ENCODE assay signal across 9 cellular contexts in the genomic region with DNA sequence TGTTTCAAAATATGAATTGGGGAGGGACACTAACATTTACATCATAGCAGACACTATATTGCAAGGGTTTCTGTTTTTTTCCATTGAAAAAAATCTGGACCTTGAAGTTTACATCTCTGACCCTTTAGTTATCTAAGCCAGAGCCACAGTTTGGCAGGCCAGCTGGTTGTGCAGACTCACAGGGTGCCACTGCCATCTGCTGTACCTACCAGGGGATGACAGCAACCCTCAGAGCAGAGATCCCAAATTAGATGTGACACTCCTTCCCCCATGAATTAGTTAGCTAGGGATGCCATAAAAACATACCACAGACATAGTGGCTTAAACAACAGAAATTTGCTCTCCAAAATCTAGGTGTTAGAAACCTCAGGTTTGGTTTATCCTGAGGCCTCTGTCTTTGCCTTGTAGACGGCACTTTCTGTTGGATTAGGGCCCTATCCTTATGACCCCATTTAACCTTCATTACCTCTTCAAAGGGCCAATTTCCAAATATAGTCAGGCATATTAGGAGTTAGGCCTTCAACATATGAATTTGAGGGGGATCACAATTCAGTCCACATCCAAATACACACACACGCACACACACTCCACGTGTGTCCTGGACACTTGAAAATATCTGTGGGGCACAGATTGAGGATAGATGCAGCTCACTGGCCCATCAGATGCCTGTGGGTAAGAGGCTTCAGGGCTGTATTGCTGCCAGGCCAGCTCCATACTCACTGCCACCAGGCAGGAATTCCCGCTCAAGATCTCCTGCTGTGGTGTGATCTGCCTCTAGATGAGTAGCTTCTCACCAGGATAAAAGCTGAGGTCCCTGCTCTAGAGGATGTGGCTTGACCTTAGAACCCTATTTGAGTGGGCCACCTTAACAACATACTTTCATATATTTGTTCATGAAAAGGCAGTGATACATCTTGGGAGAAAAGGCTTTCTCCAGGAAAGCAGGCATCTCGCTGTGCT.
A peak's percentile ranks its signal among the peaks of the same experiment; 100 is the strongest.
DNase-seq lines count a peak whose midpoint lies in the region; ATAC-seq and TF ChIP-seq lines count a peak whose summit lies in the region.
"Had no signal": no experiment of that assay in that cellular context is flagged by ENCODE, and none has a peak within 500 bp of the region (broad histone marks: within the 10 kb centered on the region; RNA-seq: fewer than 3 reads in every experiment).

No MANE protein-coding gene starts in this region.

- TF ChIP-seq CTCF in OCI-LY1 (IDR thresholded peaks at IDR 0.05; ENCODE audit: low read length) = peak; percentile 44; the same call in 1 of the 2 replicates

- ATAC-seq in stimulated activated naive CD8-positive, alpha-beta T cell treated with anti-CD3 and anti-CD28 coated beads, Interleukin-15, amount 100 ng/mL, for 72 hours = peak; percentile 52
- no peak for ATAC-seq in stimulated activated naive CD8-positive, alpha-beta T cell treated with anti-CD3 and anti-CD28 coated beads, Interleukin-15, Interleukin-2, amounts not matched to agents 100 U/mL and 50 U/mL, for 24 hours
- no peak for ATAC-seq in HG03135 (IDR thresholded peaks at IDR 0.05; ENCODE audit: unreplicated experiment)
- no peak for ATAC-seq in GM18511 (IDR thresholded peaks at IDR 0.05; ENCODE audit: unreplicated experiment)
- no peak for ATAC-seq in HG03108 (IDR thresholded peaks at IDR 0.05; ENCODE audit: unreplicated experiment)

- no peaks in the 10 kb centered on the region for H3K9me3 Mint-ChIP-seq in stimulated activated naive CD8-positive, alpha-beta T cell treated with anti-CD3 and anti-CD28 coated beads, Interleukin-15, amount 100 ng/mL, for 72 hours

- H3K4me1 Mint-ChIP-seq in stimulated activated naive CD8-positive, alpha-beta T cell treated with anti-CD3 and anti-CD28 coated beads, Interleukin-15, amount 100 ng/mL, for 72 hours = no peaks in the 10 kb centered on the region

- no peak overlapping the region for H3K27ac ChIP-seq in OCI-LY1 (ENCODE audit: low read depth, low read length, poor library complexity, severe bottlenecking)
- H3K27ac ChIP-seq: skin epidermis had no signal

- H3K9me3 ChIP-seq in OCI-LY1 (ENCODE audit: low read length) = no peaks in the 10 kb centered on the region

- TF ChIP-seq POLR2A in erythroblast (IDR thresholded peaks at IDR 0.05; ENCODE audit: low read length) = no peak

- peak in 1 of 2 donors; percentile 6 for DNase-seq in stimulated activated naive CD8-positive, alpha-beta T cell treated with anti-CD3 and anti-CD28 coated beads, Interleukin-15, amount 100 ng/mL, for 72 hours
- DNase-seq in stimulated activated naive CD8-positive, alpha-beta T cell treated with anti-CD3 and anti-CD28 coated beads, Interleukin-15, Interleukin-2, amounts not matched to agents 100 U/mL and 50 U/mL, for 24 hours = no peak
- DNase-seq in erythroblast (lab: John Stamatoyannopoulos, UW) = peak; percentile 1 to 29
- DNase-seq in occipital lobe (lab: John Stamatoyannopoulos, UW) = peak; percentile 7

- no peak overlapping the region for H3K4me3 ChIP-seq in OCI-LY1 (ENCODE audit: low read depth, low read length, poor library complexity, severe bottlenecking)
- H3K4me3 ChIP-seq: skin epidermis had no signal

- H3K9me2 ChIP-seq in OCI-LY1 (ENCODE audit: low read depth, low read length) = no peaks in the 10 kb centered on the region

- no peaks in the 10 kb centered on the region for H3K27me3 ChIP-seq in OCI-LY1 (ENCODE audit: insufficient read depth, low read length)

- H3K4me3 Mint-ChIP-seq in stimulated activated naive CD8-positive, alpha-beta T cell treated with anti-CD3 and anti-CD28 coated beads, Interleukin-15, amount 100 ng/mL, for 72 hours = no peak overlapping the region

- H3K4me2 ChIP-seq in OCI-LY1 (ENCODE audit: low read length) = no peak overlapping the region

- no peak overlapping the region for H3K27ac Mint-ChIP-seq in stimulated activated naive CD8-positive, alpha-beta T cell treated with anti-CD3 and anti-CD28 coated beads, Interleukin-15, amount 100 ng/mL, for 72 hours

- H3K4me1 ChIP-seq in OCI-LY1 (ENCODE audit: insufficient read depth, low read length, severe bottlenecking) = no peaks in the 10 kb centered on the region

- H3K27me3 Mint-ChIP-seq in stimulated activated naive CD8-positive, alpha-beta T cell treated with anti-CD3 and anti-CD28 coated beads, Interleukin-15, amount 100 ng/mL, for 72 hours = peaks cover 17% of the 10 kb centered on the region

- no peaks in the 10 kb centered on the region for H3F3A ChIP-seq in OCI-LY1 (ENCODE audit: insufficient read depth, low read length)

- H3K9ac ChIP-seq in OCI-LY1 (ENCODE audit: low read length) = no peak overlapping the region

- no peaks in the 10 kb centered on the region for H4K20me1 ChIP-seq in OCI-LY1 (ENCODE audit: insufficient read depth, low read length)

- no peak overlapping the region for H2AFZ ChIP-seq in OCI-LY1 (ENCODE audit: low read length)

- no peaks in the 10 kb centered on the region for H3K79me2 ChIP-seq in OCI-LY1 (ENCODE audit: insufficient read depth, low read length)

- no peaks in the 10 kb centered on the region for H3K36me3 ChIP-seq in OCI-LY1 (ENCODE audit: insufficient read depth, low read length)
